Comparison of ENCODE assay signal across 8 cellular contexts in the genomic region with DNA sequence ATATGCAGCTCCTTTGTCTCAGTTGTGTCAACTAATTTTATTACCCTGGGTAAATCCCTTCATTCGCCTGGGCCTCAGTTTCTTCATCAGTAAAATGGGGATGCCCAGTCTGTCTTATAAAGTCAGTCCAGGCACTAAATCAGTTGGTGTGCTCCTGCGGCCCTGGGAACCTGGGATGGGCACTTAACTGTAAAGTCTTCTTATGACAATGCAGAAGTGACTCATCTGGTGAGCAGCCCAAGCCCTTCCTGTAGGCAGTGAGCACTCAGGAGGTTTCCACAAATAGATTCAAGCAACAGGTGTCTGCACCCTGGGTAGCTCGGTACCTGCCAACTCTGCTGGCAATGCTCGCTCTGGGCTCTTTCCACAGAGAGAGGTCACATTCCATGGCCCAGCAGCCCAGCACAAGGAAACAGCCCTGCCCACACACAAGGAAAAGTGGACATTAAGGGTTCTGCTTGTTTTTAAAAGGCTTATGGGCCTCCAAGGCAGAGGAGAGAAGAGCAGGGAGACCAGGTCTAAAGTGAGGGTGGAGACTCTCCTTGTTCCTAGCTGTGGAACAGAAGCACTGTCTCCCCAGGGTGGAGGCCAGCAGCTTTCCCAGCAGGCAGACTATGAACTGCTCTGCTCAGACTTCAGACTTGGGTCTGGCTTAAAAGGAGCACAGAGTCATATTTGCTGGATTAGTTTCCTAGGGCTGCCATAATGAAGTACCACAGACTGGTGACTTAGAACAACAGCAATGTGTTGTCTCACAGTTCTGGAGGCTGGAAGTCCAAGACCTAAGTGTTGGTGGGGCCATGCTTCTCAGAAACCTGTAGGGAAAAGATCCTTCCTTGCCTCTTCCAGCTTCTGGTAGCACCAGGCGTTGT.
DNase-seq lines count a peak whose midpoint lies in the region; ATAC-seq and TF ChIP-seq lines count a peak whose summit lies in the region.

No MANE protein-coding gene starts in this region.

- peak; percentile 56 for DNase-seq in AG08395 (ENCODE audit: low spot score)
- no peak for DNase-seq in WTC11 (ENCODE audit: low spot score)
- DNase-seq in lung microvascular endothelial cell (ENCODE audit: low read depth in 2 of 2), result peak; percentile 6 to 88
- no peak for DNase-seq in NCI-H187 (lab: John Stamatoyannopoulos, UW)
- DNase-seq in NCI-H524 (lab: John Stamatoyannopoulos, UW), result no peak
- DNase-seq in T-helper 9 cell, result no peak

- no peak overlapping the region for H3K4me3 Mint-ChIP-seq in WTC11

- no peaks in the 10 kb centered on the region for H3K9me3 Mint-ChIP-seq in WTC11

- H3K4me1 Mint-ChIP-seq in WTC11, result peaks cover 3% of the 10 kb centered on the region; the same call in 1 of the 2 replicates

- peak; percentile 98 for ATAC-seq in GM19351 (IDR thresholded peaks at IDR 0.05; ENCODE audit: unreplicated experiment)
- ATAC-seq in HG03139 (IDR thresholded peaks at IDR 0.05; ENCODE audit: unreplicated experiment), result peak; percentile 91
- no peak for ATAC-seq in WTC11

- CTCF ChIA-PET in WTC11 (lab: Charles Lee), result no interaction called here

- POLR2A ChIA-PET in WTC11 (lab: Charles Lee), result interaction anchor here (0.6 kb wide), 1 partner anchor 136 kb away, joined by 7 read pairs; no protein-coding TSS in a partner anchor

- no peak for TF ChIP-seq CTCF in WTC11 (IDR thresholded peaks at IDR 0.05)

- H3K27me3 Mint-ChIP-seq in WTC11 (ENCODE audit: low read depth), result no peaks in the 10 kb centered on the region; the same call in 1 of the 2 replicates

- no peaks in the 10 kb centered on the region for H3K36me3 Mint-ChIP-seq in WTC11

- H3K27ac Mint-ChIP-seq in WTC11, result 0 out of 2 replicates have a peak overlapping the region, but pooled peaks have one; percentile 18

TF ChIP-seq in WTC11, 78 proteins besides CTCF, POLR2A, EP300 and RAD21:
- no peak for TF ChIP-seq FOXP1 (CRISPR knock-in tag; IDR thresholded peaks at IDR 0.05; ENCODE audit: borderline replicate concordance)
- TF ChIP-seq, protein P1, sequence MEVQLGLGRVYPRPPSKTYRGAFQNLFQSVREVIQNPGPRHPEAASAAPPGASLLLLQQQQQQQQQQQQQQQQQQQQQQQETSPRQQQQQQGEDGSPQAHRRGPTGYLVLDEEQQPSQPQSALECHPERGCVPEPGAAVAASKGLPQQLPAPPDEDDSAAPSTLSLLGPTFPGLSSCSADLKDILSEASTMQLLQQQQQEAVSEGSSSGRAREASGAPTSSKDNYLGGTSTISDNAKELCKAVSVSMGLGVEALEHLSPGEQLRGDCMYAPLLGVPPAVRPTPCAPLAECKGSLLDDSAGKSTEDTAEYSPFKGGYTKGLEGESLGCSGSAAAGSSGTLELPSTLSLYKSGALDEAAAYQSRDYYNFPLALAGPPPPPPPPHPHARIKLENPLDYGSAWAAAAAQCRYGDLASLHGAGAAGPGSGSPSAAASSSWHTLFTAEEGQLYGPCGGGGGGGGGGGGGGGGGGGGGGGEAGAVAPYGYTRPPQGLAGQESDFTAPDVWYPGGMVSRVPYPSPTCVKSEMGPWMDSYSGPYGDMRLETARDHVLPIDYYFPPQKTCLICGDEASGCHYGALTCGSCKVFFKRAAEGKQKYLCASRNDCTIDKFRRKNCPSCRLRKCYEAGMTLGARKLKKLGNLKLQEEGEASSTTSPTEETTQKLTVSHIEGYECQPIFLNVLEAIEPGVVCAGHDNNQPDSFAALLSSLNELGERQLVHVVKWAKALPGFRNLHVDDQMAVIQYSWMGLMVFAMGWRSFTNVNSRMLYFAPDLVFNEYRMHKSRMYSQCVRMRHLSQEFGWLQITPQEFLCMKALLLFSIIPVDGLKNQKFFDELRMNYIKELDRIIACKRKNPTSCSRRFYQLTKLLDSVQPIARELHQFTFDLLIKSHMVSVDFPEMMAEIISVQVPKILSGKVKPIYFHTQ (CRISPR knock-in tag; IDR thresholded peaks at IDR 0.05), result no peak
- no peak for TF ChIP-seq MXD4 (CRISPR knock-in tag; IDR thresholded peaks at IDR 0.05; ENCODE audit: borderline replicate concordance)
- no peak for TF ChIP-seq ZNF416 (CRISPR knock-in tag; IDR thresholded peaks at IDR 0.05)
- no peak for TF ChIP-seq AFF4 (CRISPR knock-in tag; IDR thresholded peaks at IDR 0.05; ENCODE audit: borderline replicate concordance)
- TF ChIP-seq, protein P2, sequence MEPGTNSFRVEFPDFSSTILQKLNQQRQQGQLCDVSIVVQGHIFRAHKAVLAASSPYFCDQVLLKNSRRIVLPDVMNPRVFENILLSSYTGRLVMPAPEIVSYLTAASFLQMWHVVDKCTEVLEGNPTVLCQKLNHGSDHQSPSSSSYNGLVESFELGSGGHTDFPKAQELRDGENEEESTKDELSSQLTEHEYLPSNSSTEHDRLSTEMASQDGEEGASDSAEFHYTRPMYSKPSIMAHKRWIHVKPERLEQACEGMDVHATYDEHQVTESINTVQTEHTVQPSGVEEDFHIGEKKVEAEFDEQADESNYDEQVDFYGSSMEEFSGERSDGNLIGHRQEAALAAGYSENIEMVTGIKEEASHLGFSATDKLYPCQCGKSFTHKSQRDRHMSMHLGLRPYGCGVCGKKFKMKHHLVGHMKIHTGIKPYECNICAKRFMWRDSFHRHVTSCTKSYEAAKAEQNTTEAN (CRISPR knock-in tag; IDR thresholded peaks at IDR 0.05), result no peak
- TF ChIP-seq USF1 (CRISPR knock-in tag; IDR thresholded peaks at IDR 0.05), result no peak
- TF ChIP-seq, protein P3, sequence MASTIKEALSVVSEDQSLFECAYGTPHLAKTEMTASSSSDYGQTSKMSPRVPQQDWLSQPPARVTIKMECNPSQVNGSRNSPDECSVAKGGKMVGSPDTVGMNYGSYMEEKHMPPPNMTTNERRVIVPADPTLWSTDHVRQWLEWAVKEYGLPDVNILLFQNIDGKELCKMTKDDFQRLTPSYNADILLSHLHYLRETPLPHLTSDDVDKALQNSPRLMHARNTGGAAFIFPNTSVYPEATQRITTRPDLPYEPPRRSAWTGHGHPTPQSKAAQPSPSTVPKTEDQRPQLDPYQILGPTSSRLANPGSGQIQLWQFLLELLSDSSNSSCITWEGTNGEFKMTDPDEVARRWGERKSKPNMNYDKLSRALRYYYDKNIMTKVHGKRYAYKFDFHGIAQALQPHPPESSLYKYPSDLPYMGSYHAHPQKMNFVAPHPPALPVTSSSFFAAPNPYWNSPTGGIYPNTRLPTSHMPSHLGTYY (CRISPR knock-in tag; IDR thresholded peaks at IDR 0.05), result no peak
- no peak for TF ChIP-seq ETV6 (CRISPR knock-in tag; IDR thresholded peaks at IDR 0.05)
- TF ChIP-seq GABPB1 (CRISPR knock-in tag; IDR thresholded peaks at IDR 0.05), result no peak
- TF ChIP-seq ZNF671 (CRISPR knock-in tag; IDR thresholded peaks at IDR 0.05), result no peak
- TF ChIP-seq NR3C1 (CRISPR knock-in tag; conservative IDR thresholded peaks at IDR 0.05; ENCODE audit: low read depth), result no peak
TF ChIP-seq in WTC11: peak in this region for 0.

Comparison
In these comparisons a context has a peak if more than half of its experiments do, and no peak if none do; other contexts are left out.
1. DNase-seq: peak in AG08395 (single experiment) and lung microvascular endothelial cell (2 of 2); none in WTC11 (single experiment), NCI-H187 (0 of 2), NCI-H524 (0 of 2) and T-helper 9 cell (single experiment).